Comparison of ENCODE assay signal across 1 cellular context in the genomic region with DNA sequence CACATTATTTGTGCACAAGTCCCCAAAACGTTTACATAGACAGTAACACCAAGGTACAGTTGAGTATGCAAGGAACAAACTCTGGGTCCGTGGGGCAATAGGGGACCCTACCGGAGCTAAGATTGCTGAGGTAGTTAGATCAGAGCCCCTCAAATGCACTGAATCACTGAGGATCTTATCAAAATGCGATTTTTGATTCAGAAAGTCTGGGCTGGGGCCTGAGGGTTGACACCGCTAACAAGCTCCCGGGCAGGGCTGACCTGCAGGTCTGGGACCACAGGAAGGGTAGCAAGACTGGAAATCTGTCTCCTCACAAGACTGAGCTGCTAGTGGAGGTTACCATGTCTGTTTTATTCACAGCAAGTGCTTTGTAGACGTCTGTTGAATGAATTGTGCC.
TF ChIP-seq lines count a peak whose summit lies in the region.

No MANE protein-coding gene starts in this region.

TF ChIP-seq in H1, 55 proteins besides CTCF, POLR2A, EP300 and RAD21:
- TF ChIP-seq NRF1 (IDR thresholded peaks at IDR 0.05; ENCODE audit: low read depth, low read length) (no peak), HDAC6 (IDR thresholded peaks at IDR 0.05; ENCODE audit: low read depth, low read length) (no peak), BACH1 (IDR thresholded peaks at IDR 0.05; ENCODE audit: low read length) (no peak), SIN3A (conservative IDR thresholded peaks at IDR 0.05 in 1 of 2, IDR thresholded peaks at IDR 0.05 in 1 of 2; ENCODE audit: low read depth in 1 of 2, low read length in 2 of 2) (no peak), ZNF274 (IDR thresholded peaks at IDR 0.05; ENCODE audit: borderline replicate concordance, extremely low read depth, low read length) (no peak), SIRT6 (IDR thresholded peaks at IDR 0.05; ENCODE audit: low read length) (no peak), SP1 (IDR thresholded peaks at IDR 0.05; ENCODE audit: low read depth, low read length) (no peak), TAF7 (optimal IDR thresholded peaks at IDR 0.05; ENCODE audit: borderline replicate concordance, low read depth, low read length) (no peak), CHD1 (IDR thresholded peaks at IDR 0.05; ENCODE audit: low read depth, low read length) (no peak), SAP30 (IDR thresholded peaks at IDR 0.05; ENCODE audit: insufficient read depth, insufficient replicate concordance, low read length) (no peak), ASH2L (IDR thresholded peaks at IDR 0.05; ENCODE audit: low read length) (no peak), KDM5A (IDR thresholded peaks at IDR 0.05; ENCODE audit: low read length) (no peak), EZH2 (IDR thresholded peaks at IDR 0.05; ENCODE audit: low read depth, low read length, severe bottlenecking) (no peak)
